Comparison of ENCODE assay signal across 23 cellular contexts in the genomic region with DNA sequence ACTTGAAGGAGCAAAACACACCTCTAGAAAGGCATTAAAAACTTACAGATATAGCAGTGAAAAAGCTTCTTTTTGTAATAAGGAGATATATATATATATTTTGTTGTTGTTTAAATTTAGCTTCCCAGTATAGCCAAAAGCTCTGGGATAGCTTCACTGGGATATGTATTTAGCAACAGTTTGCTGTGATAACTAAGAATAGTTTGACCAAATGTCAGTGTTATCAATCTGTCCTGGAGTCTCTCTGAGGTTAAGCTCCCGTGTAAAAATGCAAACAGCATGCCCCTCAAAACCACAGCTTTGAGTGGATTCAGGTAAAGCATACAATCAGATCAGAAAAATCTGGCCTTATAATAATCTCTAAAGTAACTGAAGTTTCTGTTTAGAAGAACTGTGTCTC. TPM values are rescaled to one million over a fixed set of nuclear protein-coding genes. Genes with fewer than 3 reads are reported as not detected.
"Had no signal": no experiment of that assay in that cellular context is flagged by ENCODE, and none has a peak within 500 bp of the region (broad histone marks: within the 10 kb centered on the region; RNA-seq: fewer than 3 reads in every experiment).

No MANE protein-coding gene starts in this region.

- H3K4me3 Mint-ChIP-seq: activated B cell treated with CpG ODN at 0.5 μM for 24 hours; activated CD4-positive, alpha-beta memory T cell treated with anti-CD3 and anti-CD28 coated beads for 36 hours; activated CD8-positive, alpha-beta memory T cell treated with anti-CD3 and anti-CD28 coated beads, Interleukin-2, amount 10 ng/mL, durations not matched to agents 7 days and 5 days; activated naive CD4-positive, alpha-beta T cell treated with anti-CD3 and anti-CD28 coated beads for 36 hours; activated T-helper 17 cell treated with anti-CD3 and anti-CD28 coated beads, Interleukin-2, amount 50 U/mL, for 72 hours; natural killer cell treated with Interleukin-12 subunit alpha and Interleukin-12 subunit beta and Interleukin-15 and Interleukin-18, amount 100 ng/mL, for 72 hours; stimulated activated effector memory CD8-positive, alpha-beta T cell treated with anti-CD3 and anti-CD28 coated beads, Interleukin-12 subunit alpha, Interleukin-12 subunit beta, amount 100 ng/mL, for 72 hours had no signal

- H3K9me3 Mint-ChIP-seq: activated B cell treated with CpG ODN at 0.5 μM for 24 hours; activated CD4-positive, alpha-beta memory T cell treated with anti-CD3 and anti-CD28 coated beads for 36 hours; activated T-helper 17 cell treated with anti-CD3 and anti-CD28 coated beads, Interleukin-2, amount 50 U/mL, for 72 hours had no signal

- H3K36me3 Mint-ChIP-seq: activated CD8-positive, alpha-beta memory T cell treated with anti-CD3 and anti-CD28 coated beads, Interleukin-2, amount 10 ng/mL, durations not matched to agents 7 days and 5 days; mesothelial cell of epicardium; stimulated activated effector memory CD8-positive, alpha-beta T cell treated with anti-CD3 and anti-CD28 coated beads, Interleukin-12 subunit alpha, Interleukin-12 subunit beta, amount 100 ng/mL, for 72 hours had no signal

- ATAC-seq: activated CD8-positive, alpha-beta memory T cell treated with anti-CD3 and anti-CD28 coated beads, Interleukin-2, amount 10 ng/mL, durations not matched to agents 7 days and 5 days; activated T-helper 17 cell treated with anti-CD3 and anti-CD28 coated beads, Interleukin-2, amount 50 U/mL, for 72 hours; natural killer cell treated with Interleukin-12 subunit alpha and Interleukin-12 subunit beta and Interleukin-15 and Interleukin-18, amount 100 ng/mL, for 72 hours; psoas muscle; right lobe of liver; stimulated activated effector memory CD8-positive, alpha-beta T cell treated with anti-CD3 and anti-CD28 coated beads, Interleukin-12 subunit alpha, Interleukin-12 subunit beta, amount 100 ng/mL, for 72 hours had no signal

- DNase-seq: activated B cell treated with CpG ODN at 0.5 μM for 24 hours; activated CD4-positive, alpha-beta memory T cell treated with anti-CD3 and anti-CD28 coated beads for 36 hours; activated CD4-positive, alpha-beta T cell treated with anti-CD3 and anti-CD28 coated beads for 4 hours; activated CD8-positive, alpha-beta memory T cell treated with anti-CD3 and anti-CD28 coated beads, Interleukin-2, amount 10 ng/mL, durations not matched to agents 7 days and 5 days; activated naive CD4-positive, alpha-beta T cell treated with anti-CD3 and anti-CD28 coated beads for 36 hours; brain microvascular endothelial cell; effector CD8-positive, alpha-beta T cell; esophagus squamous epithelium; hippocampal formation; islet precursor cell; psoas muscle; right lobe of liver; stimulated activated CD4-positive, alpha-beta T cell treated with anti-CD3 and anti-CD28 coated beads, Interleukin-4, amount 100 ng/mL, for 24 hours; stomach; SW 1271; trophoblast cell had no signal

- H3K4me3 ChIP-seq: coronary artery, esophagus squamous epithelium, psoas muscle, right lobe of liver, stomach had no signal

- H3K4me1 ChIP-seq: psoas muscle had no signal

- H3K27ac ChIP-seq: brain microvascular endothelial cell, coronary artery, esophagus squamous epithelium, psoas muscle, right lobe of liver, stomach had no signal

- H3K9me3 ChIP-seq: psoas muscle, right lobe of liver had no signal

- H3K4me1 Mint-ChIP-seq: activated CD8-positive, alpha-beta memory T cell treated with anti-CD3 and anti-CD28 coated beads, Interleukin-2, amount 10 ng/mL, durations not matched to agents 7 days and 5 days; activated T-helper 17 cell treated with anti-CD3 and anti-CD28 coated beads, Interleukin-2, amount 50 U/mL, for 72 hours; stimulated activated effector memory CD8-positive, alpha-beta T cell treated with anti-CD3 and anti-CD28 coated beads, Interleukin-12 subunit alpha, Interleukin-12 subunit beta, amount 100 ng/mL, for 72 hours had no signal

- H3K27ac Mint-ChIP-seq: activated B cell treated with CpG ODN at 0.5 μM for 24 hours; activated CD4-positive, alpha-beta memory T cell treated with anti-CD3 and anti-CD28 coated beads for 36 hours; activated CD8-positive, alpha-beta memory T cell treated with anti-CD3 and anti-CD28 coated beads, Interleukin-2, amount 10 ng/mL, durations not matched to agents 7 days and 5 days; activated naive CD4-positive, alpha-beta T cell treated with anti-CD3 and anti-CD28 coated beads for 36 hours; activated T-helper 17 cell treated with anti-CD3 and anti-CD28 coated beads, Interleukin-2, amount 50 U/mL, for 72 hours; mesothelial cell of epicardium; natural killer cell treated with Interleukin-12 subunit alpha and Interleukin-12 subunit beta and Interleukin-15 and Interleukin-18, amount 100 ng/mL, for 72 hours; stimulated activated effector memory CD8-positive, alpha-beta T cell treated with anti-CD3 and anti-CD28 coated beads, Interleukin-12 subunit alpha, Interleukin-12 subunit beta, amount 100 ng/mL, for 72 hours had no signal

- H3K36me3 ChIP-seq: brain microvascular endothelial cell, esophagus squamous epithelium, right lobe of liver, stomach had no signal

RNA-seq across cellular contexts. Expression of a gene that starts 2.9 kb away (rescaled TPM):
- total RNA-seq: activated B cell treated with CpG ODN at 0.5 μM for 24 hours; activated CD4-positive, alpha-beta memory T cell treated with anti-CD3 and anti-CD28 coated beads for 36 hours; activated CD8-positive, alpha-beta memory T cell treated with anti-CD3 and anti-CD28 coated beads, Interleukin-2, amount 10 ng/mL, durations not matched to agents 7 days and 5 days; activated naive CD4-positive, alpha-beta T cell treated with anti-CD3 and anti-CD28 coated beads for 36 hours; activated T-helper 17 cell treated with anti-CD3 and anti-CD28 coated beads, Interleukin-2, amount 50 U/mL, for 72 hours; lung microvascular endothelial cell; natural killer cell treated with Interleukin-12 subunit alpha and Interleukin-12 subunit beta and Interleukin-15 and Interleukin-18, amount 100 ng/mL, for 72 hours; T-helper 2 cell treated with Interferon-gamma antibody and Interleukin-4, amounts not matched to agents 100 ng/mL and 5 ng/mL, for 36 hours had no signal
